8 cellular contexts compared by ENCODE assay signal in the genomic region with DNA sequence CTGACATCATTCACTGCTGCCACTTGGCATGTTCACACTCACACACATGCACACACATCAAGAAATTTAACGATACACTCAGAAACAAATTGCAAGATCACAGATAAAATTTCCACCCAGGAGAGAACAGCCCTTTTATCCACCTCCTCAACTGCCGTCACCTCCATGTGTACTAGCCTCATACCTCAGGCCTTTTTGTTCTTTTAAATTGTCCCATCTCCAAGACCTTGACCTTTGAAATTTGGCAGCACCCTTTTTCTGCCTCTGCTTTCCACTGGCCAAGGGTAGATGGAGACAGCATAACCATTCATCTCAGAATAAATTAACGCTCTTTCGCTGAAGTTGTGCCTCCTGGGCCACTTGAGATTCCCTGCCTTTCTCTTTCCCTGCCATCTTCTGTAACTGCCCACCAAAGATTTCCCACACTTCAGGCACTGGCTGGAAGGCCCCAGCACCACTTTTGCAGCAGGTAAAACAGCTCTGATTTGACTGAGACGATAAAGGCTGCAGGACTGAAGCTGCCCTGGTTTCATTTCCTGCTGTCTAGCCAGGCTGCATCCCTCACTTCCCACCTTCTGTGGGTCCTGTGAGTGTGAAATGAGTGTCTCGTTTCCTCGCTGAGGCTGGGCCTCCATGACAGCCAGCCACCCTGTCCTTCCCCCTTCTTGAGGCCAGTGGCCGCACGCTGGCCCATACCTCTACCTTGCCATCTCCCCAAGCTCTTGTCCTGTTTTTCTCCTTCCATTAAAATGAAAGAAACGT. TPM values are rescaled to one million over a fixed set of nuclear protein-coding genes. Genes with fewer than 3 reads are reported as not detected.
DNase-seq lines count a peak whose midpoint lies in the region; ATAC-seq and TF ChIP-seq lines count a peak whose summit lies in the region.

No MANE protein-coding gene starts in this region.

- intact Hi-C loops in activated CD8-positive, alpha-beta T cell treated with anti-CD3 and anti-CD28 coated beads for 36 hours (cut with micrococcal nuclease) = no loop called here

- 62 to 71% methylated on average over 10 of the region's 10 CpGs for WGBS in lung, 2 donors

- H3K27me3 Mint-ChIP-seq in activated CD8-positive, alpha-beta T cell treated with anti-CD3 and anti-CD28 coated beads for 36 hours = no peaks in the 10 kb centered on the region

- H3K27ac Mint-ChIP-seq in activated CD8-positive, alpha-beta T cell treated with anti-CD3 and anti-CD28 coated beads for 36 hours = peak overlapping the region; percentile 76

- H3K27me3 ChIP-seq in lung (ENCODE audit: control insufficient read depth, insufficient read depth) (no peaks in the 10 kb centered on the region), SJCRH30 (no peaks in the 10 kb centered on the region)

- POLR2A ChIA-PET in activated CD8-positive, alpha-beta T cell treated with anti-CD3 and anti-CD28 coated beads for 36 hours (lab: Charles Lee) = interaction anchor here (1.4 kb wide), 1 partner anchor 37 kb away, joined by 4 read pairs; no protein-coding TSS in a partner anchor

- CTCF ChIA-PET in activated CD8-positive, alpha-beta T cell treated with anti-CD3 and anti-CD28 coated beads for 36 hours (lab: Charles Lee) = no interaction called here

- H3K36me3 Mint-ChIP-seq in activated CD8-positive, alpha-beta T cell treated with anti-CD3 and anti-CD28 coated beads for 36 hours (ENCODE audit: low read depth) = peaks cover 30% of the 10 kb centered on the region

- H3K27ac ChIP-seq in lung (ENCODE audit: low read depth in 1 of 2, low read length in 1 of 2) (peak overlapping the region; percentile 77 to 88), SJCRH30 (no peak overlapping the region)

- H3K9me3 Mint-ChIP-seq in activated CD8-positive, alpha-beta T cell treated with anti-CD3 and anti-CD28 coated beads for 36 hours = no peaks in the 10 kb centered on the region

- H3K36me3 ChIP-seq in lung (ENCODE audit: control insufficient read depth in 2 of 2, insufficient read depth in 2 of 2, low read length in 2 of 2) = no peaks in the 10 kb centered on the region
- no peaks in the 10 kb centered on the region for H3K36me3 ChIP-seq in SJCRH30

- H3K4me3 Mint-ChIP-seq in activated CD8-positive, alpha-beta T cell treated with anti-CD3 and anti-CD28 coated beads for 36 hours = no peak overlapping the region

- H3K9me3 ChIP-seq in lung (ENCODE audit: control insufficient read depth in 2 of 2, insufficient read depth in 1 of 2, low read length in 1 of 2) (no peaks in the 10 kb centered on the region), SJCRH30 (replicated peaks) (no peaks in the 10 kb centered on the region)

- ATAC-seq in GM18907 (IDR thresholded peaks at IDR 0.05; ENCODE audit: unreplicated experiment) (peak; percentile 77), HG02798 (IDR thresholded peaks at IDR 0.05; ENCODE audit: poor library complexity, unreplicated experiment) (peak; percentile 63), lung (ENCODE audit: insufficient read depth, low FRiP score) (no peak)
- peak; percentile 60 for ATAC-seq in activated CD8-positive, alpha-beta T cell treated with anti-CD3 and anti-CD28 coated beads for 36 hours

- H3K4me1 Mint-ChIP-seq in activated CD8-positive, alpha-beta T cell treated with anti-CD3 and anti-CD28 coated beads for 36 hours (ENCODE audit: low read depth) = peaks cover 73% of the 10 kb centered on the region

- peak; percentile 53 for DNase-seq in activated CD8-positive, alpha-beta T cell treated with anti-CD3 and anti-CD28 coated beads for 36 hours
- DNase-seq in lung (ENCODE audit: low spot score) = no peak
- no peak for DNase-seq in DMS53 (lab: John Stamatoyannopoulos, UW)
- DNase-seq in NCI-H526 (lab: John Stamatoyannopoulos, UW) = no peak
- DNase-seq in SJCRH30 = no peak
- DNase-seq in DMS153 (lab: John Stamatoyannopoulos, UW) = no peak

- no peak for TF ChIP-seq CTCF in activated CD8-positive, alpha-beta T cell treated with anti-CD3 and anti-CD28 coated beads for 36 hours (IDR thresholded peaks at IDR 0.05)
- no peak for TF ChIP-seq CTCF in lung (IDR thresholded peaks at IDR 0.05; ENCODE audit: control extremely low read depth, extremely low read depth)

- H3K4me1 ChIP-seq in lung (ENCODE audit: control insufficient read depth in 2 of 2, insufficient read depth in 2 of 2, low read length in 2 of 2) = peaks cover 36 to 68% of the 10 kb centered on the region in 2 donors
- peaks cover 7% of the 10 kb centered on the region for H3K4me1 ChIP-seq in SJCRH30

- no peak overlapping the region for H3K4me3 ChIP-seq in lung
- H3K4me3 ChIP-seq in SJCRH30 = no peak overlapping the region

RNA-seq across cellular contexts. Expression of a gene that starts 39.3 kb away (rescaled TPM):
- 10 to 100 TPM; 15.8 to 16.1 TPM for total RNA-seq in activated CD8-positive, alpha-beta T cell treated with anti-CD3 and anti-CD28 coated beads for 36 hours
- 100 to 1,000 TPM in 1 of 2 donors, 10 to 100 TPM in 1; 59.3 to 108 TPM for total RNA-seq in lung
- 10 to 100 TPM; 13.3 to 19.3 TPM for polyA plus RNA-seq in lung
- total RNA-seq in SJCRH30 (2014; rRNA removed; shearing (Covaris generic)) = 32.9 and 33.4 TPM in 2 replicates
